Comparison of ENCODE assay signal across 1 cellular context in the genomic region with DNA sequence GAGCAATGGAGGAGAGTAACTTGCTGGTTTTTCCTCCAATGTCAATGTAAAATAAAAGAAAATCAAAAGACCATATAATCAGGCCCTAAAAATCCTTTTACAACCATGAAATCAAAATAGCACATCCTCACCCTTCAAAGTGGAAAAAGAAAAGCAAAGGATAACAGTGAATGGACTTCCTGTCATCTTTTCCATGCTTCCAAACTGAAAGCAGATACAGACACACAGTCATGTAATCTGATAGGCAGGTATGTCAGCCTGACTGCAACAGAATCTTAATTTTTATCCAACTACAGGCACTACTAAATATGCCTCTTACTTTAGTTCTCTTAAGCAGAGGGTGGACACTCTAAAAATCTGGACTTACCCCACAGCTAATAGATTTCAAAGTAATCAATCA.
TF ChIP-seq lines count a peak whose summit lies in the region.

No MANE protein-coding gene starts in this region.

TF ChIP-seq in SK-N-SH, 30 proteins besides CTCF, POLR2A, EP300 and RAD21 (continued from another document):
- TF ChIP-seq FOSL2 (IDR thresholded peaks at IDR 0.05; ENCODE audit: borderline replicate concordance, low read depth) (no peak), YY1 (IDR thresholded peaks at IDR 0.05; ENCODE audit: low read depth) (no peak), POLR2AphosphoS5 (IDR thresholded peaks at IDR 0.05; ENCODE audit: low read depth, low read length) (no peak), JUND (IDR thresholded peaks at IDR 0.05) (no peak), EZH2phosphoT487 (IDR thresholded peaks at IDR 0.05; ENCODE audit: borderline replicate concordance, low read depth) (no peak), GABPA (IDR thresholded peaks at IDR 0.05; ENCODE audit: low read depth) (no peak), NRF1 (IDR thresholded peaks at IDR 0.05; ENCODE audit: low read depth, low read length) (no peak)
- TF ChIP-seq, protein P1, sequence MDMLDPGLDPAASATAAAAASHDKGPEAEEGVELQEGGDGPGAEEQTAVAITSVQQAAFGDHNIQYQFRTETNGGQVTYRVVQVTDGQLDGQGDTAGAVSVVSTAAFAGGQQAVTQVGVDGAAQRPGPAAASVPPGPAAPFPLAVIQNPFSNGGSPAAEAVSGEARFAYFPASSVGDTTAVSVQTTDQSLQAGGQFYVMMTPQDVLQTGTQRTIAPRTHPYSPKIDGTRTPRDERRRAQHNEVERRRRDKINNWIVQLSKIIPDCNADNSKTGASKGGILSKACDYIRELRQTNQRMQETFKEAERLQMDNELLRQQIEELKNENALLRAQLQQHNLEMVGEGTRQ (IDR thresholded peaks at IDR 0.05; ENCODE audit: borderline replicate concordance, low read depth, low read length) = no peak
